In genomic region chr10:125343118-125343752, GRCh38 we compare ENCODE assay signal across 8 cellular contexts.
DNase-seq lines count a peak whose midpoint lies in the region; ATAC-seq and TF ChIP-seq lines count a peak whose summit lies in the region.

No MANE protein-coding gene starts in this region.

- ATAC-seq in stimulated activated effector memory CD8-positive, alpha-beta T cell treated with anti-CD3 and anti-CD28 coated beads, Interleukin-12 subunit alpha, Interleukin-12 subunit beta, amount 100 ng/mL, for 72 hours = no peak
- ATAC-seq in HG02981 (IDR thresholded peaks at IDR 0.05; ENCODE audit: unreplicated experiment) (no peak), GM18861 (IDR thresholded peaks at IDR 0.05; ENCODE audit: unreplicated experiment) (no peak)

- in situ Hi-C loops in KBM-7 (cut with MboI; ENCODE audit: low pct_unique_long_range_greater_than_20kb, low sequenced_read_pairs) = no loop called here

- peaks cover 8% of the 10 kb centered on the region for H3K9me3 Mint-ChIP-seq in nephron
- no peaks in the 10 kb centered on the region for H3K9me3 Mint-ChIP-seq in stimulated activated effector memory CD8-positive, alpha-beta T cell treated with anti-CD3 and anti-CD28 coated beads, Interleukin-12 subunit alpha, Interleukin-12 subunit beta, amount 100 ng/mL, for 72 hours

- peak; percentile 19 for DNase-seq in DMS114 treated with DMSO at 0.1 percent for 48 hours (lab: John Stamatoyannopoulos, UW; ENCODE audit: unreplicated experiment)
- peak; percentile 32 for DNase-seq in KBM-7
- peak; percentile 66 for DNase-seq in choroid plexus epithelial cell (ENCODE audit: low read depth)
- no peak for DNase-seq in stimulated activated effector memory CD8-positive, alpha-beta T cell treated with anti-CD3 and anti-CD28 coated beads, Interleukin-12 subunit alpha, Interleukin-12 subunit beta, amount 100 ng/mL, for 72 hours (ENCODE audit: low spot score in 2 of 2)
- no peak for DNase-seq in GF-D8 (lab: John Stamatoyannopoulos, UW)

- peak; percentile 83 for TF ChIP-seq CTCF in choroid plexus epithelial cell (conservative IDR thresholded peaks at IDR 0.05; ENCODE audit: low read depth, low read length)
- peak; percentile 25 to 34 (median 32) for TF ChIP-seq CTCF in nephron (IDR thresholded peaks at IDR 0.05; ENCODE audit: unreplicated experiment in 3 of 3)

- no peak overlapping the region for H3K27ac Mint-ChIP-seq in nephron
- H3K27ac Mint-ChIP-seq in stimulated activated effector memory CD8-positive, alpha-beta T cell treated with anti-CD3 and anti-CD28 coated beads, Interleukin-12 subunit alpha, Interleukin-12 subunit beta, amount 100 ng/mL, for 72 hours = no peak overlapping the region

- no peaks in the 10 kb centered on the region for H3K4me1 Mint-ChIP-seq in nephron
- H3K4me1 Mint-ChIP-seq in stimulated activated effector memory CD8-positive, alpha-beta T cell treated with anti-CD3 and anti-CD28 coated beads, Interleukin-12 subunit alpha, Interleukin-12 subunit beta, amount 100 ng/mL, for 72 hours = no peaks in the 10 kb centered on the region

- H3K4me3 Mint-ChIP-seq in nephron = no peak overlapping the region
- H3K4me3 Mint-ChIP-seq in stimulated activated effector memory CD8-positive, alpha-beta T cell treated with anti-CD3 and anti-CD28 coated beads, Interleukin-12 subunit alpha, Interleukin-12 subunit beta, amount 100 ng/mL, for 72 hours = no peak overlapping the region

- peaks cover 8% of the 10 kb centered on the region for H3K27me3 Mint-ChIP-seq in nephron (ENCODE audit: low read depth)

- no peak overlapping the region for H3K4me3 ChIP-seq in choroid plexus epithelial cell (ENCODE audit: low read depth, low read length)

- H3K36me3 Mint-ChIP-seq in nephron (ENCODE audit: low read depth) = no peaks in the 10 kb centered on the region
- H3K36me3 Mint-ChIP-seq in stimulated activated effector memory CD8-positive, alpha-beta T cell treated with anti-CD3 and anti-CD28 coated beads, Interleukin-12 subunit alpha, Interleukin-12 subunit beta, amount 100 ng/mL, for 72 hours = no peaks in the 10 kb centered on the region

Comparison
In these comparisons a context has a peak if more than half of its experiments do, and no peak if none do; other contexts are left out.
1. DNase-seq: peak in DMS114 treated with DMSO at 0.1 percent for 48 hours (single experiment), KBM-7 (single experiment) and choroid plexus epithelial cell (single experiment); none in stimulated activated effector memory CD8-positive, alpha-beta T cell treated with anti-CD3 and anti-CD28 coated beads, Interleukin-12 subunit alpha, Interleukin-12 subunit beta, amount 100 ng/mL, for 72 hours (0 of 2) and GF-D8 (single experiment).